In the genomic region with DNA sequence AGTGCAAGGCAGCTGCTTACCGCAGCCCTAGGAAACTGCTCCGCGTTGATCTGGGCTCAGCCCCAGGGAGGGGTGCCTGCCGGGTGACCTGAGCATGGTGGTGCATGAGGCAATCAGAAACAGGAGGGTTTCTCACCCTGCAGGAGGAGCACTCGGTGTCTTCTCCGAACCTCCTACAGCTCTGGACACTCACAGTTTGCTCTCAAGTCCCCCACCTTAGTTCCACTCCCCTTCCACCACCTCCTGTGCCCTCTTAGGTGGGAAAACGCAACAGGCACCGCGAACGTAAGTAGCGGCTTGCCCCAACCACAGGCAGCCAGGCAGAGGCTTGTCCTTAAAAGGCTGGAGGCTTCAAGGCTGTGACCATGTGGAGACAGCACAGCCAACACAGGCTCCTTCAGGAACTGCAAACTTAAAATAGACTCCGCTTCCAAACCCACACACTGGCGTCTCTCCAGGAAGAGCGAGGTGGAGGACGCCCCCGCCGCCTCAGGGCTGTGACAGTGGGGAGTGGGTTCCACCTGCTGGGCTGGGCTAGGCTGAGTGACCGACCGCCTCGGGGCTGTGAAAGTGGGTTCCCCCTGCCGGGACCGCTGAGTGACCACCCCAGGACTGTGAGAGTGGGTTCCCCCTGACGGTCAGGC, we compare ENCODE assay signal across 13 cellular contexts.
DNase-seq lines count a peak whose midpoint lies in the region; ATAC-seq and TF ChIP-seq lines count a peak whose summit lies in the region.
"Had no signal": no experiment of that assay in that cellular context is flagged by ENCODE, and none has a peak within 500 bp of the region (broad histone marks: within the 10 kb centered on the region; RNA-seq: fewer than 3 reads in every experiment).

No MANE protein-coding gene starts in this region.

- H2BK15ac ChIP-seq in mesendoderm (replicated peaks; ENCODE audit: low read depth): no peak overlapping the region

- H3K4me1 ChIP-seq in RWPE2 (ENCODE audit: insufficient read depth, poor library complexity, severe bottlenecking) (no peaks in the 10 kb centered on the region), thoracic aorta (ENCODE audit: control insufficient read depth in 1 of 2, low read depth in 2 of 2) (peaks cover 19 to 26% of the 10 kb centered on the region in 2 donors), mesendoderm (ENCODE audit: control insufficient read depth, low read depth, low read length) (no peaks in the 10 kb centered on the region)
- H3K4me1 ChIP-seq: HAP-1 had no signal

- peak; percentile 33 for DNase-seq in RWPE2 (ENCODE audit: low spot score)
- peak; percentile 31 for DNase-seq in fibroblast of pulmonary artery (ENCODE audit: low read depth)
- DNase-seq in mesothelial cell of epicardium (ENCODE audit: low spot score in 2 of 2, unreplicated experiment in 2 of 2): no peak
- no peak for DNase-seq in thoracic aorta (ENCODE audit: low spot score)
- no peak for DNase-seq in CD4-positive, alpha-beta T cell
- DNase-seq in mesendoderm: no peak
- DNase-seq: activated T-cell treated with anti-CD3 and anti-CD28 coated beads, Interleukin-2, amount 50 U/mL, for 1 hour; KG1; NCI-H345 had no signal

- H3K23ac ChIP-seq in mesendoderm (ENCODE audit: low read length): no peak overlapping the region

- H3K9me3 ChIP-seq in RWPE2 (ENCODE audit: severe bottlenecking) (no peaks in the 10 kb centered on the region), thoracic aorta (no peaks in the 10 kb centered on the region)
- H3K9me3 ChIP-seq in CD4-positive, alpha-beta T cell (ENCODE audit: control insufficient read depth, low read length): no peaks in the 10 kb centered on the region
- H3K9me3 ChIP-seq: HAP-1 had no signal

- no peaks in the 10 kb centered on the region for H3K27me3 Mint-ChIP-seq in mesothelial cell of epicardium (ENCODE audit: low read depth)
- no peaks in the 10 kb centered on the region for H3K27me3 Mint-ChIP-seq in CD4-positive, alpha-beta T cell

- no peak overlapping the region for H3K4me2 ChIP-seq in mesendoderm (ENCODE audit: low read length)

- ATAC-seq in RWPE2 (ENCODE audit: low read depth) (no peak), thoracic aorta (ENCODE audit: insufficient number of reproducible peaks, low FRiP score, low read depth) (peak; percentile 80), SK-N-SH treated with all-trans-retinoic acid at 6 μM for 48 hours (no peak; the same call in 2 of the 3 replicates), GM18868 (IDR thresholded peaks at IDR 0.05; ENCODE audit: unreplicated experiment) (no peak)
- ATAC-seq in CD4-positive, alpha-beta T cell (ENCODE audit: poor library complexity): no peak
- ATAC-seq: WTC11 had no signal

- H3K56ac ChIP-seq in mesendoderm (ENCODE audit: low read length): no peak overlapping the region

- WGBS in mesendoderm (ENCODE audit: extremely low coverage, insufficient coverage, low lambda C conversion rate): no CpG with 5 or more reads among the region's 23 CpGs

- no peaks in the 10 kb centered on the region for H3K79me1 ChIP-seq in mesendoderm (ENCODE audit: low read length)

- no peak overlapping the region for H3K4ac ChIP-seq in mesendoderm (ENCODE audit: low read depth, low read length)

- intact Hi-C loops in CD4-positive, alpha-beta T cell (cut with DNase I, micrococcal nuclease): no loop called here

- H3K4me1 Mint-ChIP-seq in mesothelial cell of epicardium: peaks cover 2% of the 10 kb centered on the region
- no peaks in the 10 kb centered on the region for H3K4me1 Mint-ChIP-seq in CD4-positive, alpha-beta T cell (ENCODE audit: low read depth)
- H3K4me1 Mint-ChIP-seq: WTC11 had no signal

- peak overlapping the region; percentile 64 for H3K27ac Mint-ChIP-seq in mesothelial cell of epicardium
- H3K27ac Mint-ChIP-seq in CD4-positive, alpha-beta T cell: no peak overlapping the region
- H3K27ac Mint-ChIP-seq: WTC11 had no signal

- H3K27me3 ChIP-seq in RWPE2 (ENCODE audit: insufficient read depth, poor library complexity, severe bottlenecking): no peaks in the 10 kb centered on the region
- no peaks in the 10 kb centered on the region for H3K27me3 ChIP-seq in thoracic aorta (replicated peaks; ENCODE audit: insufficient read depth)
- H3K27me3 ChIP-seq in CD4-positive, alpha-beta T cell (ENCODE audit: control insufficient read depth, insufficient read depth, low read length): no peaks in the 10 kb centered on the region
- no peaks in the 10 kb centered on the region for H3K27me3 ChIP-seq in mesendoderm (ENCODE audit: insufficient read depth, low read length, poor library complexity)

- H3K27ac ChIP-seq in RWPE2 (ENCODE audit: poor library complexity, severe bottlenecking): no peak overlapping the region
- H3K27ac ChIP-seq in thoracic aorta: peak overlapping the region; percentile 86 to 93
- no peak overlapping the region for H3K27ac ChIP-seq in CD4-positive, alpha-beta T cell (ENCODE audit: low read depth, low read length)
- H3K27ac ChIP-seq in mesendoderm (ENCODE audit: low read depth, low read length): no peak overlapping the region

- H2AK5ac ChIP-seq in mesendoderm (ENCODE audit: low read length): no peak overlapping the region

- CTCF ChIA-PET in CD4-positive, alpha-beta T cell (lab: Charles Lee): no interaction called here

- no peak overlapping the region for H3K18ac ChIP-seq in mesendoderm (ENCODE audit: low read length)

- H3K9ac ChIP-seq in mesendoderm (ENCODE audit: low read length): no peak overlapping the region

- H2BK120ac ChIP-seq in mesendoderm (ENCODE audit: low read depth, low read length): no peak overlapping the region

- H3K9me3 Mint-ChIP-seq in mesothelial cell of epicardium: no peaks in the 10 kb centered on the region
- H3K9me3 Mint-ChIP-seq in CD4-positive, alpha-beta T cell: no peaks in the 10 kb centered on the region
- H3K9me3 Mint-ChIP-seq: WTC11 had no signal

- H3K36me3 ChIP-seq in RWPE2 (ENCODE audit: low read depth) (peaks cover 2% of the 10 kb centered on the region; the same call in 1 of the 2 replicates), thoracic aorta (no peaks in the 10 kb centered on the region), mesendoderm (ENCODE audit: control insufficient read depth, insufficient read depth, low read length) (peaks cover 1% of the 10 kb centered on the region)
- H3K36me3 ChIP-seq: HAP-1 had no signal

- POLR2A ChIA-PET in CD4-positive, alpha-beta T cell (lab: Charles Lee): interaction anchor here (0.7 kb wide), 1 partner anchor 9 kb away, joined by 3 read pairs; no protein-coding TSS in a partner anchor

- peaks cover 3% of the 10 kb centered on the region for H3K36me3 Mint-ChIP-seq in mesothelial cell of epicardium
- H3K36me3 Mint-ChIP-seq in CD4-positive, alpha-beta T cell (ENCODE audit: low read depth): peaks cover 12% of the 10 kb centered on the region

- no peak overlapping the region for H4K5ac ChIP-seq in mesendoderm (ENCODE audit: low read length)

- no peak overlapping the region for H3K4me3 ChIP-seq in RWPE2 (ENCODE audit: severe bottlenecking)
- H3K4me3 ChIP-seq in fibroblast of pulmonary artery (replicated peaks; ENCODE audit: low read depth, low read length): no peak overlapping the region
- H3K4me3 ChIP-seq in thoracic aorta: peak overlapping the region; percentile 32
- H3K4me3 ChIP-seq in mesendoderm (ENCODE audit: low read length): no peak overlapping the region
- H3K4me3 ChIP-seq: HAP-1 had no signal

- no peak overlapping the region for H2BK5ac ChIP-seq in mesendoderm (ENCODE audit: low read length)

- H3K79me2 ChIP-seq in mesendoderm (ENCODE audit: control insufficient read depth, insufficient read depth, low read length): no peaks in the 10 kb centered on the region

- H3K4me3 Mint-ChIP-seq in mesothelial cell of epicardium: no peak overlapping the region
- H3K4me3 Mint-ChIP-seq in CD4-positive, alpha-beta T cell: no peak overlapping the region
- H3K4me3 Mint-ChIP-seq: WTC11 had no signal

- no peak for TF ChIP-seq CTCF in RWPE2 (IDR thresholded peaks at IDR 0.05; ENCODE audit: poor library complexity, severe bottlenecking)
- no peak for TF ChIP-seq CTCF in fibroblast of pulmonary artery (IDR thresholded peaks at IDR 0.05; ENCODE audit: low read length, missing control alignments)
- no peak for TF ChIP-seq CTCF in mesothelial cell of epicardium (IDR thresholded peaks at IDR 0.05; ENCODE audit: unreplicated experiment)
- no peak for TF ChIP-seq CTCF in thoracic aorta (IDR thresholded peaks at IDR 0.05)
- no peak for TF ChIP-seq CTCF in CD4-positive, alpha-beta T cell (IDR thresholded peaks at IDR 0.05)

- H4K8ac ChIP-seq in mesendoderm (ENCODE audit: low read depth, low read length): no peak overlapping the region

TF ChIP-seq in SK-N-SH treated with all-trans-retinoic acid at 6 μM for 48 hours, 23 proteins besides CTCF, POLR2A, EP300 and RAD21 (continues in another document):
- TF ChIP-seq CSDC2 (CRISPR knock-in tag; IDR thresholded peaks at IDR 0.05) (no peak), ZNF8 (CRISPR knock-in tag; IDR thresholded peaks at IDR 0.05) (no peak), ZC3H10 (CRISPR knock-in tag; IDR thresholded peaks at IDR 0.05) (no peak), ZFP30 (CRISPR knock-in tag; IDR thresholded peaks at IDR 0.05) (no peak), TCF4 (CRISPR knock-in tag; IDR thresholded peaks at IDR 0.05; ENCODE audit: borderline replicate concordance) (no peak), PPARA (CRISPR knock-in tag; IDR thresholded peaks at IDR 0.05; ENCODE audit: borderline replicate concordance) (no peak), ARNTL (CRISPR knock-in tag; IDR thresholded peaks at IDR 0.05; ENCODE audit: borderline replicate concordance, low read depth) (no peak), OSR1 (CRISPR knock-in tag; IDR thresholded peaks at IDR 0.05) (no peak), SNAI2 (CRISPR knock-in tag; IDR thresholded peaks at IDR 0.05) (no peak), ZNF565 (CRISPR knock-in tag; conservative IDR thresholded peaks at IDR 0.05; ENCODE audit: low read depth) (no peak)
- TF ChIP-seq, protein P1, sequence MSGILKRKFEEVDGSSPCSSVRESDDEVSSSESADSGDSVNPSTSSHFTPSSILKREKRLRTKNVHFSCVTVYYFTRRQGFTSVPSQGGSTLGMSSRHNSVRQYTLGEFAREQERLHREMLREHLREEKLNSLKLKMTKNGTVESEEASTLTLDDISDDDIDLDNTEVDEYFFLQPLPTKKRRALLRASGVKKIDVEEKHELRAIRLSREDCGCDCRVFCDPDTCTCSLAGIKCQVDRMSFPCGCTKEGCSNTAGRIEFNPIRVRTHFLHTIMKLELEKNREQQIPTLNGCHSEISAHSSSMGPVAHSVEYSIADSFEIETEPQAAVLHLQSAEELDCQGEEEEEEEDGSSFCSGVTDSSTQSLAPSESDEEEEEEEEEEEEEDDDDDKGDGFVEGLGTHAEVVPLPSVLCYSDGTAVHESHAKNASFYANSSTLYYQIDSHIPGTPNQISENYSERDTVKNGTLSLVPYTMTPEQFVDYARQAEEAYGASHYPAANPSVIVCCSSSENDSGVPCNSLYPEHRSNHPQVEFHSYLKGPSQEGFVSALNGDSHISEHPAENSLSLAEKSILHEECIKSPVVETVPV (CRISPR knock-in tag; IDR thresholded peaks at IDR 0.05): no peak

Comparison
In these comparisons a context has a peak if more than half of its experiments do, and no peak if none do; other contexts are left out.
1. DNase-seq: peak in RWPE2 (single experiment) and fibroblast of pulmonary artery (single experiment); none in mesothelial cell of epicardium (0 of 2), thoracic aorta (single experiment), CD4-positive, alpha-beta T cell (0 of 10) and mesendoderm (single experiment).
2. H3K27ac ChIP-seq: peak in thoracic aorta (2 of 2); none in RWPE2 (single experiment), CD4-positive, alpha-beta T cell (single experiment) and mesendoderm (single experiment).